ENCODE assay signal across 20 cellular contexts in genomic region chr18:52677991-52678390, GRCh38.
"Had no signal": no experiment of that assay in that cellular context is flagged by ENCODE, and none has a peak within 500 bp of the region (broad histone marks: within the 10 kb centered on the region; RNA-seq: fewer than 3 reads in every experiment).

No MANE protein-coding gene starts in this region.

- DNase-seq: activated CD4-positive, alpha-beta T cell treated with anti-CD3 and anti-CD28 coated beads for 36 hours; activated CD8-positive, alpha-beta T cell treated with anti-CD3 and anti-CD28 coated beads for 36 hours; activated naive CD4-positive, alpha-beta T cell treated with Interleukin-2 at 50 U/mL for 16 hours; activated naive CD8-positive, alpha-beta T cell treated with anti-CD3 and anti-CD28 coated beads, Interleukin-2, amount 10 ng/mL, durations not matched to agents 7 days and 5 days; activated T-cell treated with anti-CD3 and anti-CD28 coated beads, Interleukin-2, amount 50 U/mL, for 24 hours; caudate nucleus; heart right ventricle; kidney glomerular epithelial cell; left ventricle myocardium inferior; stimulated activated CD4-positive, alpha-beta T cell treated with anti-CD3 and anti-CD28 coated beads, Interleukin-2, amount 100 ng/mL, for 24 hours; stimulated activated naive CD8-positive, alpha-beta T cell treated with anti-CD3 and anti-CD28 coated beads, Interleukin-15, Interleukin-2, amounts not matched to agents 100 U/mL and 50 U/mL, for 24 hours; substantia nigra; T-cell; tibial artery had no signal

- H3K36me3 Mint-ChIP-seq: activated naive CD8-positive, alpha-beta T cell treated with anti-CD3 and anti-CD28 coated beads, Interleukin-2, amount 10 ng/mL, durations not matched to agents 7 days and 5 days; T-cell had no signal

- H3K9me3 Mint-ChIP-seq: activated T-helper 2 cell treated with anti-CD3 and anti-CD28 coated beads, Interferon-gamma antibody, Interleukin-2, Interleukin-4, amounts not matched to agents 10 μg/mL and 5 μg/mL and 100 μg/mL, durations not matched to agents 14 hours and 24 hours and 36 hours had no signal

- H3K27me3 Mint-ChIP-seq: activated CD4-positive, alpha-beta T cell treated with anti-CD3 and anti-CD28 coated beads for 36 hours; activated CD8-positive, alpha-beta T cell treated with anti-CD3 and anti-CD28 coated beads for 36 hours; activated naive CD8-positive, alpha-beta T cell treated with anti-CD3 and anti-CD28 coated beads, Interleukin-2, amount 10 ng/mL, durations not matched to agents 7 days and 5 days; activated T-cell treated with anti-CD3 and anti-CD28 coated beads, Interleukin-2, amount 50 U/mL, for 24 hours; T-cell had no signal

- H3K36me3 ChIP-seq: esophagus muscularis mucosa, gastroesophageal sphincter, heart right ventricle, left ventricle myocardium inferior, tibial artery had no signal

- H3K4me1 Mint-ChIP-seq: activated CD4-positive, alpha-beta T cell treated with anti-CD3 and anti-CD28 coated beads for 36 hours; activated naive CD8-positive, alpha-beta T cell treated with anti-CD3 and anti-CD28 coated beads, Interleukin-2, amount 10 ng/mL, durations not matched to agents 7 days and 5 days; T-cell had no signal

- H3K4me3 ChIP-seq: body of pancreas, esophagus muscularis mucosa, gastroesophageal sphincter, heart right ventricle, left ventricle myocardium inferior, tibial artery had no signal

- H3K9me3 ChIP-seq: body of pancreas, esophagus muscularis mucosa, gastroesophageal sphincter, heart right ventricle, tibial artery had no signal

- H3K4me3 Mint-ChIP-seq: activated CD4-positive, alpha-beta T cell treated with anti-CD3 and anti-CD28 coated beads for 36 hours; activated CD8-positive, alpha-beta T cell treated with anti-CD3 and anti-CD28 coated beads for 36 hours; activated naive CD8-positive, alpha-beta T cell treated with anti-CD3 and anti-CD28 coated beads, Interleukin-2, amount 10 ng/mL, durations not matched to agents 7 days and 5 days; activated T-cell treated with anti-CD3 and anti-CD28 coated beads, Interleukin-2, amount 50 U/mL, for 24 hours; T-cell; WTC11 had no signal

- H3K4me1 ChIP-seq: esophagus muscularis mucosa, gastroesophageal sphincter, heart right ventricle, left ventricle myocardium inferior, parathyroid adenoma, tibial artery had no signal

- H3K27ac Mint-ChIP-seq: activated CD4-positive, alpha-beta T cell treated with anti-CD3 and anti-CD28 coated beads for 36 hours; activated CD8-positive, alpha-beta T cell treated with anti-CD3 and anti-CD28 coated beads for 36 hours; activated naive CD8-positive, alpha-beta T cell treated with anti-CD3 and anti-CD28 coated beads, Interleukin-2, amount 10 ng/mL, durations not matched to agents 7 days and 5 days; activated T-cell treated with anti-CD3 and anti-CD28 coated beads, Interleukin-2, amount 50 U/mL, for 24 hours; activated T-helper 2 cell treated with anti-CD3 and anti-CD28 coated beads, Interferon-gamma antibody, Interleukin-2, Interleukin-4, amounts not matched to agents 10 μg/mL and 5 μg/mL and 100 μg/mL, durations not matched to agents 14 hours and 24 hours and 36 hours; T-cell; WTC11 had no signal

- H3K9ac ChIP-seq: parathyroid adenoma had no signal

- H3K27ac ChIP-seq: body of pancreas, esophagus muscularis mucosa, gastroesophageal sphincter, heart right ventricle, left ventricle myocardium inferior, parathyroid adenoma, tibial artery had no signal

- H3K27me3 ChIP-seq: body of pancreas, esophagus muscularis mucosa, gastroesophageal sphincter, tibial artery had no signal
